Comparison of ENCODE assay signal across 10 cellular contexts in the genomic region with DNA sequence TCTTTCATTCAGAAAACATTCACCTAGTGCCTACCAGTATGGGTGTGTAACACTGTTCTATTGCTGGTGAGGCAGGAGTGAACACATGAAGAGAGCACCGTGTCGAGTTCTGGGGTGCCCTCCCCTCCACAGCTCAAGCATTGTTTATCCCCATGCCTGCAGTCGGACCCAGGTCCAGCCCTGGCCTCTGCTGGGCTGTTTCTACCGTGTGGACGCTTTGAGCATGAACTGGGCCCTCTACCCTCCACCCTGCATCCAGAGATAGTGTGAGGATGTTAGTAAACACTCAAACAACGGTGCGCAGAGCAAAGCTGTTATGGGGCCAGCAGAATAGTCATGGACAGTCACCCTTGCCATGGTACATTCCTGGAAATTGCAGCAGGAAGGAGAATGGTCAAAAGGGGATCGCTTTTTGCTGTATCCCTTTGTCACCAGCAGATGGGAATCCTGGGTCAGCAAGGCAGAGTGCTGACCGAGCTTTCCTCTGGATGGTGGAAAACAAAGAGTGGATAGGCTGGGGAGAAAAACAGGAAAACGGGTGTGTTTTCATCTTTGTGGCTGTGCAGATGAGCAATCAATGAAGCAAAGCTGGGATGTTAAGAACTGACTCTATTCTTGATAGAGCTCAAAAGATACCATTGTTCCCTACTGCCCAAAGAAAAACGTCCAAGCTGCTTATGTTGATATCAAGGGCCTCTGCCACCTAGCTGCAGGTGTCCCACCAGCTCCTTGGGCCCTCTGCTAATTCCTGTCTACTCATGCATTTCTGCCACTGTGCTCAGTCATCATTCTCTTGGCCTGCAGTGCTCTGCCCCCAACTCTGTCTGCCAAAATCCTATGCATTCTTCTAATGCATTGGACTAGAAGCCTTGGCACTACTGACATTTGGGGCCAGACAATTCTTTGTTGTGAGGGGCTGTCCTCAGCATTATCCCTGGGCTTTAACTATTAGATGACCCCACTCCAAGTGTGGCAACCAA. TPM values are rescaled to one million over a fixed set of nuclear protein-coding genes. Genes with fewer than 3 reads are reported as not detected.
A peak's percentile ranks its signal among the peaks of the same experiment; 100 is the strongest.
DNase-seq lines count a peak whose midpoint lies in the region; ATAC-seq and TF ChIP-seq lines count a peak whose summit lies in the region.
"Had no signal": no experiment of that assay in that cellular context is flagged by ENCODE, and none has a peak within 500 bp of the region (broad histone marks: within the 10 kb centered on the region; RNA-seq: fewer than 3 reads in every experiment).

No MANE protein-coding gene starts in this region.

- peak; percentile 38 for DNase-seq in NCI-H82 (lab: John Stamatoyannopoulos, UW)
- DNase-seq in NCI-H82 treated with DMSO at 0.1 percent for 48 hours (lab: John Stamatoyannopoulos, UW; ENCODE audit: unreplicated experiment): no peak
- peak; percentile 72 for DNase-seq in endodermal cell
- peak; percentile 40 for DNase-seq in upper lobe of right lung
- DNase-seq in immature natural killer cell: no peak
- no peak for DNase-seq in activated T-cell treated with anti-CD3 and anti-CD28 coated beads, Interleukin-2, amount 50 U/mL, for 1 hour
- DNase-seq: activated CD4-positive, alpha-beta T cell treated with anti-CD3 and anti-CD28 coated beads, Interleukin-2, amount 50 U/mL, for 48 hours; NCI-H1105 treated with DMSO at 0.1 percent for 48 hours had no signal

- ATAC-seq in upper lobe of right lung (peak; percentile 38), HG02759 (IDR thresholded peaks at IDR 0.05; ENCODE audit: unreplicated experiment) (no peak)

- H3K36me3 ChIP-seq in endodermal cell (ENCODE audit: control insufficient read depth, insufficient read depth, low read length) (no peaks in the 10 kb centered on the region), liver (ENCODE audit: control insufficient read depth in 4 of 4, insufficient read depth in 3 of 4, low read depth in 1 of 4, low read length in 3 of 4) (no peaks in the 10 kb centered on the region), upper lobe of right lung (no peaks in the 10 kb centered on the region)

- H3K4me3 ChIP-seq in endodermal cell (ENCODE audit: low read length) (no peak overlapping the region), liver (ENCODE audit: low read depth in 1 of 3, low read length in 3 of 3) (no peak overlapping the region), upper lobe of right lung (no peak overlapping the region)

- H3K9me3 ChIP-seq in endodermal cell (ENCODE audit: control insufficient read depth, low read length): no peaks in the 10 kb centered on the region
- no peaks in the 10 kb centered on the region for H3K9me3 ChIP-seq in liver (ENCODE audit: control insufficient read depth in 4 of 4, low read length in 3 of 4)
- no peaks in the 10 kb centered on the region for H3K9me3 ChIP-seq in upper lobe of right lung

- H3K27me3 Mint-ChIP-seq in endodermal cell (ENCODE audit: insufficient read depth): peaks cover 22% of the 10 kb centered on the region
- peaks cover 4 to 21% (median 10%) of the 10 kb centered on the region in 3 donors for H3K27me3 Mint-ChIP-seq in immature natural killer cell (ENCODE audit: low read depth in 3 of 3)

- no peak overlapping the region for H3K27ac Mint-ChIP-seq in endodermal cell
- H3K27ac Mint-ChIP-seq in immature natural killer cell: no peak overlapping the region

- TF ChIP-seq CTCF in endodermal cell (conservative IDR thresholded peaks at IDR 0.05): peak; percentile 80
- TF ChIP-seq CTCF in liver (IDR thresholded peaks at IDR 0.05; ENCODE audit: low read depth, low read length, missing input control): peak; percentile 45
- peak; percentile 28 for TF ChIP-seq CTCF in upper lobe of right lung (IDR thresholded peaks at IDR 0.05)

- peaks cover 5% of the 10 kb centered on the region for H3K27me3 ChIP-seq in endodermal cell (ENCODE audit: control insufficient read depth, insufficient read depth, low read length, poor library complexity, severe bottlenecking)
- no peaks in the 10 kb centered on the region for H3K27me3 ChIP-seq in liver (ENCODE audit: control insufficient read depth in 4 of 4, insufficient read depth in 4 of 4, low read length in 3 of 4)
- H3K27me3 ChIP-seq in upper lobe of right lung: no peaks in the 10 kb centered on the region

- 73 to 77% methylated on average over 7 to 11 of the region's 11 CpGs for WGBS in endodermal cell (ENCODE audit: insufficient coverage in 1 of 2, insufficient read length in 1 of 2), 2 experiments
- WGBS in liver: 50% methylated on average over 11 of the region's 11 CpGs

- intact Hi-C loops in upper lobe of right lung (cut with DNase I): loop anchor here (10.0 kb wide), 1 partner anchor 74 kb away; no protein-coding TSS in a partner anchor

- H3K4me3 Mint-ChIP-seq in endodermal cell (no peak overlapping the region), immature natural killer cell (no peak overlapping the region)

- H3K9ac ChIP-seq in endodermal cell (ENCODE audit: extremely low read depth, low read length, poor library complexity, severe bottlenecking): no peak overlapping the region
- H3K9ac ChIP-seq in liver (ENCODE audit: low read depth in 1 of 2, low read length in 2 of 2): no peak overlapping the region

- H3K27ac ChIP-seq in endodermal cell (ENCODE audit: low read depth, low read length) (no peak overlapping the region), liver (ENCODE audit: low read depth in 1 of 2, low read length in 2 of 2) (no peak overlapping the region), upper lobe of right lung (no peak overlapping the region)

- no peaks in the 10 kb centered on the region for H3K36me3 Mint-ChIP-seq in endodermal cell (ENCODE audit: low read depth)
- no peaks in the 10 kb centered on the region for H3K36me3 Mint-ChIP-seq in immature natural killer cell

- H3K9me3 Mint-ChIP-seq in endodermal cell (no peaks in the 10 kb centered on the region), immature natural killer cell (no peaks in the 10 kb centered on the region)

- peaks cover 13% of the 10 kb centered on the region for H3K4me1 Mint-ChIP-seq in endodermal cell
- no peaks in the 10 kb centered on the region for H3K4me1 Mint-ChIP-seq in immature natural killer cell

- peaks cover 4% of the 10 kb centered on the region for H3K4me1 ChIP-seq in endodermal cell (ENCODE audit: control insufficient read depth, insufficient read depth, low read length)
- no peaks in the 10 kb centered on the region for H3K4me1 ChIP-seq in liver (ENCODE audit: control insufficient read depth in 4 of 4, insufficient read depth in 4 of 4, low read length in 3 of 4)
- peaks cover 14% of the 10 kb centered on the region for H3K4me1 ChIP-seq in upper lobe of right lung

- TF ChIP-seq RAD21 in liver (IDR thresholded peaks at IDR 0.05): peak; percentile 77 to 81

TF ChIP-seq in liver, 16 proteins besides CTCF, POLR2A, EP300 and RAD21:
- TF ChIP-seq EGR1 (IDR thresholded peaks at IDR 0.05; ENCODE audit: low read depth in 2 of 2): no peak
- no peak for TF ChIP-seq FOXA2 (IDR thresholded peaks at IDR 0.05)
- no peak for TF ChIP-seq RXRA (IDR thresholded peaks at IDR 0.05)
- TF ChIP-seq GABPA (IDR thresholded peaks at IDR 0.05 in 1 of 2, conservative IDR thresholded peaks at IDR 0.05 in 1 of 2): no peak
- TF ChIP-seq SP1 (IDR thresholded peaks at IDR 0.05): no peak
- TF ChIP-seq, protein P1, sequence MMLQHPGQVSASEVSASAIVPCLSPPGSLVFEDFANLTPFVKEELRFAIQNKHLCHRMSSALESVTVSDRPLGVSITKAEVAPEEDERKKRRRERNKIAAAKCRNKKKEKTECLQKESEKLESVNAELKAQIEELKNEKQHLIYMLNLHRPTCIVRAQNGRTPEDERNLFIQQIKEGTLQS (IDR thresholded peaks at IDR 0.05): no peak
- no peak for TF ChIP-seq HNF4A (conservative IDR thresholded peaks at IDR 0.05)
- TF ChIP-seq REST (IDR thresholded peaks at IDR 0.05): no peak
- peak; percentile 76 for TF ChIP-seq NR2F2 (IDR thresholded peaks at IDR 0.05)

RNA-seq across cellular contexts. Expression of gene REEP1, which starts 38.7 kb away (rescaled TPM):
- total RNA-seq in endodermal cell (1 to 10 TPM; 2.9 to 3.8 TPM), liver (1 to 10 TPM; 1.0 to 1.7 TPM), upper lobe of right lung (7.8 TPM)
- polyA plus RNA-seq in endodermal cell (2013, experiment 1 of 2): 5.9 TPM
- polyA plus RNA-seq in endodermal cell (2013, experiment 2 of 2): 4.2 TPM
- polyA plus RNA-seq in liver (under 1 TPM; 0.46 to 0.78 TPM), immature natural killer cell (not detected)

Comparison
In these comparisons a context has a peak if more than half of its experiments do, and no peak if none do; other contexts are left out.
1. DNase-seq: peak in NCI-H82 (single experiment), endodermal cell (single experiment) and upper lobe of right lung (single experiment); none in NCI-H82 treated with DMSO at 0.1 percent for 48 hours (single experiment), immature natural killer cell (0 of 3) and activated T-cell treated with anti-CD3 and anti-CD28 coated beads, Interleukin-2, amount 50 U/mL, for 1 hour (single experiment).
2. CTCF ChIP-seq: peak in every context shown above with its lines; median percentile 80 in endodermal cell; 45 in liver; 28 in upper lobe of right lung.